ENCODE assay signal across 1 cellular context in genomic region chr11:71449596-71449995, GRCh38.
TF ChIP-seq lines count a peak whose summit lies in the region.

No MANE protein-coding gene starts in this region.

TF ChIP-seq in HepG2, 621 proteins besides CTCF, POLR2A, EP300 and RAD21:
- TF ChIP-seq PHF20 (CRISPR knock-in tag; IDR thresholded peaks at IDR 0.05) (no peak), ELK4 (CRISPR knock-in tag; IDR thresholded peaks at IDR 0.05; ENCODE audit: borderline replicate concordance) (no peak), BHLHE40 (IDR thresholded peaks at IDR 0.05; ENCODE audit: low read length) (no peak), TRAFD1 (CRISPR knock-in tag; IDR thresholded peaks at IDR 0.05; ENCODE audit: borderline replicate concordance) (no peak), ZNF432 (CRISPR knock-in tag; IDR thresholded peaks at IDR 0.05; ENCODE audit: borderline replicate concordance) (no peak), PHF5A (CRISPR knock-in tag; IDR thresholded peaks at IDR 0.05; ENCODE audit: low read depth, unreplicated experiment) (no peak), ZNF891 (CRISPR knock-in tag; IDR thresholded peaks at IDR 0.05) (no peak), MLXIP (CRISPR knock-in tag; IDR thresholded peaks at IDR 0.05; ENCODE audit: borderline replicate concordance) (no peak), CREB1 (IDR thresholded peaks at IDR 0.05) (no peak), CREB1 (CRISPR knock-in tag; IDR thresholded peaks at IDR 0.05) (no peak), FOXK1 (CRISPR knock-in tag; IDR thresholded peaks at IDR 0.05; ENCODE audit: borderline replicate concordance, low read depth) (no peak), RBM39 (IDR thresholded peaks at IDR 0.05; ENCODE audit: low read depth, low read length, poor library complexity, severe bottlenecking) (no peak), PRDM15 (CRISPR knock-in tag; IDR thresholded peaks at IDR 0.05) (no peak), ZNF703 (CRISPR knock-in tag; IDR thresholded peaks at IDR 0.05; ENCODE audit: borderline replicate concordance) (no peak), THRA (CRISPR knock-in tag; IDR thresholded peaks at IDR 0.05; ENCODE audit: borderline replicate concordance) (no peak)
